17 cellular contexts compared by ENCODE assay signal in the genomic region with DNA sequence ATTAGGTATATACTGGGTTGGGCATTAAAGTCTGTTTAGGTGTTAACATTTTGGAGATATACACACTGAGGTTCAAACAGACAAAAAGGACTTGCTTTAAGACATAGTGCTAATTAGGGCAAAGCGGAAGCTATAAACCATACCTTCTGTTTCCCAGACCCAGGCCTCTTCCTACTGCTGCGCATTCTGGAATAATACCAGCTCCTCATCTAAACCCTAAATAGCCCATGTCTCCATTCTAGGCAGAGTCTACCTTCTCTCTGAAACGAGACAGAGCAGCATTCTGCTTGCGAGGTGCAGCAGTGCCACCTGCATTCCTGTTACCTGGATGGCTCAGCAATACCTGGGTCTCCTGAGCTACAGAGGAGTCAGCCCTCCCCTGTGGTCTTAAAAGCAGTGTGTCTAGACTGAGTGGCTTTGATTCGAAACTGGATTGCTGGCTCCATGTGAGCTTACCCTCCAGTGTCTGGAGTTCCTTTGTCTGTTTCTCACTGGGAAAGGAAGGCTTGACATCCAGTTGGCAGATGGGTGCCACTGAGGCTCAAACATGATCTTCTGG. TPM values are rescaled to one million over a fixed set of nuclear protein-coding genes. Genes with fewer than 3 reads are reported as not detected.
A peak's percentile ranks its signal among the peaks of the same experiment; 100 is the strongest.
DNase-seq lines count a peak whose midpoint lies in the region; ATAC-seq and TF ChIP-seq lines count a peak whose summit lies in the region.
"Had no signal": no experiment of that assay in that cellular context is flagged by ENCODE, and none has a peak within 500 bp of the region (broad histone marks: within the 10 kb centered on the region; RNA-seq: fewer than 3 reads in every experiment).

No MANE protein-coding gene starts in this region.

- H3K36me3 ChIP-seq in heart right ventricle = no peaks in the 10 kb centered on the region

- H3K27ac ChIP-seq in heart right ventricle = peak overlapping the region in 7 of 10 donors; percentile 1 to 99 (median 72)
- H3K27ac ChIP-seq in dorsolateral prefrontal cortex = peak overlapping the region in 33 of 59 donors; percentile 1 to 97 (median 33)
- H3K27ac ChIP-seq in substantia nigra (ENCODE audit: low read depth, low read length, poor library complexity, severe bottlenecking) = peak overlapping the region; percentile 26
- H3K27ac ChIP-seq: BLaER1 treated with 17β-estradiol and CSF1 and Interleukin-3, amounts not matched to agents 10 nM and 100 nM had no signal

- peak overlapping the region in 6 of 10 donors; percentile 7 to 84 (median 38) for H3K27ac Mint-ChIP-seq in naive thymus-derived CD8-positive, alpha-beta T cell

- no peaks in the 10 kb centered on the region for H3K27me3 ChIP-seq in heart right ventricle
- H3K27me3 ChIP-seq in dorsolateral prefrontal cortex = no peaks in the 10 kb centered on the region

- H3K4me1 ChIP-seq in heart right ventricle = peaks cover 25 to 100% (median 88%) of the 10 kb centered on the region in 9 donors

- ATAC-seq in heart right ventricle (no peak), left cardiac atrium (no peak)
- ATAC-seq in naive thymus-derived CD8-positive, alpha-beta T cell = no peak

- POLR2A ChIA-PET in naive thymus-derived CD8-positive, alpha-beta T cell (lab: Charles Lee) = interaction anchor here (2.6 kb wide), 1 partner anchor 25 kb away, joined by 8 read pairs; no protein-coding TSS in a partner anchor

- no peak for TF ChIP-seq CTCF in heart right ventricle (IDR thresholded peaks at IDR 0.05)
- TF ChIP-seq CTCF in dorsolateral prefrontal cortex (IDR thresholded peaks at IDR 0.05 in 54 of 56, conservative IDR thresholded peaks at IDR 0.05 in 2 of 56; ENCODE audit: low read depth in 1 of 56, partially characterized antibody in 56 of 56) = no peak

- H3K4me3 ChIP-seq in heart right ventricle (no peak overlapping the region), dorsolateral prefrontal cortex (peak overlapping the region in 2 of 59 donors; percentile 15 to 16)
- H3K4me3 ChIP-seq: BLaER1 treated with 17β-estradiol and CSF1 and Interleukin-3, amounts not matched to agents 10 nM and 100 nM had no signal

- H3K27me3 Mint-ChIP-seq in naive thymus-derived CD8-positive, alpha-beta T cell = no peaks in the 10 kb centered on the region

- intact Hi-C loops in heart right ventricle (cut with DNase I) (loop anchor here in 3 of 10 donors (10.0 kb wide), 1 partner anchor 87 kb away; no protein-coding TSS in a partner anchor), left cardiac atrium (cut with DNase I) (loop anchor here in 1 of 2 donors (10.0 kb wide), 1 partner anchor 47 kb away; no protein-coding TSS in a partner anchor), dorsolateral prefrontal cortex (cut with DNase I) (loop anchor here in 1 of 2 donors (10.0 kb wide), 1 partner anchor 277 kb away; the partner anchor contains the start of gene CLTC)

- H3K36me3 Mint-ChIP-seq in naive thymus-derived CD8-positive, alpha-beta T cell = peaks cover 0 to 3% (median 0%) of the 10 kb centered on the region in 3 donors

- H3K9me3 ChIP-seq in heart right ventricle = no peaks in the 10 kb centered on the region
- H3K9me3 ChIP-seq: BLaER1 treated with 17β-estradiol and CSF1 and Interleukin-3, amounts not matched to agents 10 nM and 100 nM had no signal

- 61 to 72% methylated on average over 5 of the region's 5 CpGs for WGBS in heart right ventricle, 2 donors

- no peaks in the 10 kb centered on the region for H3K9me3 Mint-ChIP-seq in naive thymus-derived CD8-positive, alpha-beta T cell

- H3K4me3 Mint-ChIP-seq in naive thymus-derived CD8-positive, alpha-beta T cell = peak overlapping the region in 3 of 10 donors; percentile 19 to 54 (median 46)

- H3K4me1 Mint-ChIP-seq in naive thymus-derived CD8-positive, alpha-beta T cell = peaks cover 44 to 82% (median 77%) of the 10 kb centered on the region in 4 donors

- DNase-seq in heart right ventricle = no peak
- DNase-seq in left cardiac atrium = no peak
- DNase-seq in dorsolateral prefrontal cortex = no peak
- no peak for DNase-seq in naive thymus-derived CD8-positive, alpha-beta T cell
- no peak for DNase-seq in substantia nigra (lab: John Stamatoyannopoulos, UW)
- DNase-seq in NK-92 (lab: John Stamatoyannopoulos, UW; ENCODE audit: unreplicated experiment) = no peak
- DNase-seq in NAMALWA (ENCODE audit: low spot score) = no peak
- DNase-seq in activated effector memory CD4-positive, alpha-beta T cell treated with Interleukin-2 at 50 U/mL for 16 hours = no peak
- DNase-seq: DND-41, GDM1, KG1, NCI-H1048, NCI-H1436 treated with DMSO at 0.1 percent for 48 hours, NCI-H2029 treated with DMSO at 0.1 percent for 48 hours, NCI-H510A, NCI-H82 had no signal

RNA-seq across cellular contexts. Expression of gene YPEL2, which starts 6.4 kb away (rescaled TPM):
- total RNA-seq in heart right ventricle = 10 to 100 TPM; 12.0 to 57.1 (median 42.0) TPM
- 10 to 100 TPM in 1 of 2 donors, 1 to 10 TPM in 1; 5.0 to 15.7 TPM for polyA plus RNA-seq in heart right ventricle
- 10 to 100 TPM; 10.5 to 25.4 TPM for total RNA-seq in left cardiac atrium
- total RNA-seq in dorsolateral prefrontal cortex = 100 to 1,000 TPM in 1 of 120 experiments, 10 to 100 TPM in 119; 35.6 to 117 (median 58.9) TPM
- total RNA-seq in naive thymus-derived CD8-positive, alpha-beta T cell = 10 to 100 TPM; 73.5 to 75.0 TPM
- polyA plus RNA-seq in naive thymus-derived CD8-positive, alpha-beta T cell = 10 to 100 TPM; 22.0 to 28.7 (median 25.2) TPM
